Comparison of ENCODE assay signal across 8 cellular contexts in genomic region chr10:97381626-97382025, GRCh38.
"Had no signal": no experiment of that assay in that cellular context is flagged by ENCODE, and none has a peak within 500 bp of the region (broad histone marks: within the 10 kb centered on the region; RNA-seq: fewer than 3 reads in every experiment).

No MANE protein-coding gene starts in this region.

- H3K4me3 ChIP-seq: GM23248, HAP-1 had no signal

- H3K27ac ChIP-seq: GM23248, HL-60 had no signal

- H3K4me1 Mint-ChIP-seq: IgD-negative memory B cell had no signal

- H3K9me3 Mint-ChIP-seq: HFFc6, IgD-negative memory B cell had no signal

- H2AFZ ChIP-seq: GM23248 had no signal

- H3K4me1 ChIP-seq: HAP-1 had no signal

- FAIRE-seq: HepG2 had no signal

- H3K27ac Mint-ChIP-seq: HFFc6 had no signal

- H3K4me3 Mint-ChIP-seq: HFFc6, IgD-negative memory B cell had no signal

- DNase-seq: GM23248, GOT3, H7, HFFc6 had no signal

- H3K9ac ChIP-seq: GM23248 had no signal

- H3K9me3 ChIP-seq: HAP-1 had no signal

- H3K27me3 Mint-ChIP-seq: IgD-negative memory B cell had no signal
